In the genomic region with DNA sequence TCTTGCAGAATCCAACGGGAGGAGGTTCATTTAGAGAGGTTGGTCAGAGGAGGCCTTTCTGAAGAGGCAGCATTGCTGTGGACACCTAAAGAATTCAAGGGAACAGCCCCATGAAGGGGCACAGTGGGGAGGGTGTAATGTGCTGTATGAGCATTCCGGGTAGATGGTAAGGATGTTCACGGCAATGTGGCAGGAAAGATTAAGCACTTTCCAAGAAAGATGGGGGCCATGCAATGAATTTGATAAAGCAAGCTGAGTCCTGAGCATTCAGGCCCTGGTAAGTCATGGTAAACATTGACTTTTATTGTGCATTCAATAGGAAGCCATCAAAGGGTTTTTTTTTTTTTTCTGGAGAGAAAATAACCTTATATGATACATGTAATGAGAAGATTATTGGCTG, we compare ENCODE assay signal across 9 cellular contexts.
"Had no signal": no experiment of that assay in that cellular context is flagged by ENCODE, and none has a peak within 500 bp of the region (broad histone marks: within the 10 kb centered on the region; RNA-seq: fewer than 3 reads in every experiment).

No MANE protein-coding gene starts in this region.

- H3K27me3 Mint-ChIP-seq: IgD-negative memory B cell had no signal

- H3K4me2 ChIP-seq: GM23338 had no signal

- H3K27ac ChIP-seq: HL-60 had no signal

- DNase-seq: H9, HCEC 1CT, KG1 had no signal

- H3K27ac Mint-ChIP-seq: GM23338, H9, IgD-negative memory B cell had no signal

- ATAC-seq: GM23338, HepG2 had no signal

- H2AFZ ChIP-seq: GM23338 had no signal

- H3K36me3 Mint-ChIP-seq: IgD-negative memory B cell had no signal

- H3K9me3 Mint-ChIP-seq: GM23338, H9 had no signal

- H3K4me3 Mint-ChIP-seq: GM23338, H9, IgD-negative memory B cell had no signal

- H3K4me1 Mint-ChIP-seq: GM23338, H9, IgD-negative memory B cell had no signal

- FAIRE-seq: H1, H54, HepG2 had no signal

- H3K4me3 ChIP-seq: GM23338 had no signal
